ENCODE assay signal across 1 cellular context in the genomic region with DNA sequence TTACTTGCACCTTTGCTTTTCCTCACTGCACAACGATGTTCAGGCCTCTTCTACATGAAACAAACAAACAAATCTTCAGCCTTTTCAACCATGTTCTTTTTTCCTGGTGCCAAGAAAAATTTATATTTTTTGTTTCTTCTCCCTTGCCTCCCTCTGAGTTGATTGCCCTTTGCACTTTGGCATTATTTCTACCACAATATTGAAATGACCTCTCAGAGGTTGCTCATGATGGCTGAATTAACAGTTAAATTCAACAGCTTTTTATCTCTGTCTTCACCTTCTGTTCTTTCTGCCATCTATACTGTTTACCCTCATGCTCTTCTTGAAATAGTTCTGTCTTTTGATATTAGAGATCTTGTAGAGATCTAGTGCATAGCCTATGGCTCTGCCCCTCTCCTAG.
TF ChIP-seq lines count a peak whose summit lies in the region.

No MANE protein-coding gene starts in this region.

TF ChIP-seq in SK-N-SH treated with all-trans-retinoic acid at 6 μM for 48 hours, 23 proteins besides CTCF, POLR2A, EP300 and RAD21 (continued from another document):
- TF ChIP-seq ISL1 (CRISPR knock-in tag; IDR thresholded peaks at IDR 0.05) (no peak), BACH2 (CRISPR knock-in tag; IDR thresholded peaks at IDR 0.05; ENCODE audit: borderline replicate concordance) (no peak)
